8 cellular contexts compared by ENCODE assay signal in the genomic region with DNA sequence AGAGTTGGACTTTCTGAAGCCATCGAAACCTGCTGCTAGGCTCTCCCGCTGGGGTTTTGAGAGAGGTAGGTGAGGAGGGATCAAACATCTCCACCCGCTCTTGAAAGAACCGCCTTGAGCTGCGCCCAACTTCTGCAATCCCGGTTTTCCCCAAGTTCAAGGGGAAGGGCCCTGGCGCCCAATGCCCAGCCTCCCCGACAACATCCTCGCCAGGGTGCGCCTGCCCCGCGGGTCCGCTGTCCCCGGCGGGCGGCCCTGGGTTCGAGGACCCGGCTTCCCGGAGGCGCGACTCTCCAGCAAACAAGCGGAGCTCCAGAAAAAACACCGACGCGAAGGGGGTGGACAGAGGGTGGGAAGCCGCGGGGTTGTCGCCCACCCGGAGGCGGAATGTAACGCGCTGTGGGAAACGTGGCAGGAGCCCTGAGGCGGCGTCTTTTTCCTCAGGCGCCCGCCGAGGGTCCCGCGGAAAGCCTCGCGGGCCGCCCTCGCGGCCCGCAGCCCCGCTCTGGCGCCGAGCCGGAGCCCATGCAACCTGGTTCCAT.
DNase-seq lines count a peak whose midpoint lies in the region; ATAC-seq lines count a peak whose summit lies in the region.

No MANE protein-coding gene starts in this region.

- H3K9me3 Mint-ChIP-seq in central memory CD8-positive, alpha-beta T cell = no peaks in the 10 kb centered on the region

- peak overlapping the region; percentile 96 for H3K27ac Mint-ChIP-seq in central memory CD8-positive, alpha-beta T cell (ENCODE audit: low read depth)

- no peaks in the 10 kb centered on the region for H3K27me3 Mint-ChIP-seq in central memory CD8-positive, alpha-beta T cell

- peak; percentile 8 for ATAC-seq in HG03066 (IDR thresholded peaks at IDR 0.05; ENCODE audit: low read depth, unreplicated experiment)
- peak; percentile 22 for ATAC-seq in central memory CD8-positive, alpha-beta T cell (replicated peaks; ENCODE audit: extremely low read depth, poor library complexity, severe bottlenecking)

- peaks cover 13% of the 10 kb centered on the region for H3K36me3 Mint-ChIP-seq in central memory CD8-positive, alpha-beta T cell (ENCODE audit: insufficient read depth)

- DNase-seq in activated effector memory CD4-positive, alpha-beta T cell treated with anti-CD3 and anti-CD28 coated beads, Interleukin-2, amount 50 U/mL, for 16 hours = peak; percentile 72
- no peak for DNase-seq in activated effector memory CD4-positive, alpha-beta T cell treated with Interleukin-2 at 50 U/mL for 16 hours
- DNase-seq in T-helper 1 cell = peak in 4 of 5 donors; percentile 7 to 19 (median 11)
- peak in 1 of 2 donors; percentile 21 for DNase-seq in central memory CD8-positive, alpha-beta T cell (ENCODE audit: low spot score in 2 of 2)
- peak; percentile 54 for DNase-seq in kidney tubule cell (ENCODE audit: low spot score)
- peak; percentile 19 for DNase-seq in stimulated activated CD4-positive, alpha-beta T cell treated with anti-CD3 and anti-CD28 coated beads, Interleukin-1b, Interleukin-23, amount 100 ng/mL, for 48 hours
- DNase-seq in MV-4-11 (lab: John Stamatoyannopoulos, UW) = no peak

- peak overlapping the region; percentile 89 for H3K4me3 Mint-ChIP-seq in central memory CD8-positive, alpha-beta T cell

- peaks cover 23% of the 10 kb centered on the region for H3K4me1 Mint-ChIP-seq in central memory CD8-positive, alpha-beta T cell

Comparison
In these comparisons a context has a peak if more than half of its experiments do, and no peak if none do; other contexts are left out.
1. DNase-seq: peak in activated effector memory CD4-positive, alpha-beta T cell treated with anti-CD3 and anti-CD28 coated beads, Interleukin-2, amount 50 U/mL, for 16 hours (single experiment), T-helper 1 cell (4 of 5), kidney tubule cell (single experiment) and stimulated activated CD4-positive, alpha-beta T cell treated with anti-CD3 and anti-CD28 coated beads, Interleukin-1b, Interleukin-23, amount 100 ng/mL, for 48 hours (single experiment); none in activated effector memory CD4-positive, alpha-beta T cell treated with Interleukin-2 at 50 U/mL for 16 hours (single experiment) and MV-4-11 (single experiment).